In the genomic region with DNA sequence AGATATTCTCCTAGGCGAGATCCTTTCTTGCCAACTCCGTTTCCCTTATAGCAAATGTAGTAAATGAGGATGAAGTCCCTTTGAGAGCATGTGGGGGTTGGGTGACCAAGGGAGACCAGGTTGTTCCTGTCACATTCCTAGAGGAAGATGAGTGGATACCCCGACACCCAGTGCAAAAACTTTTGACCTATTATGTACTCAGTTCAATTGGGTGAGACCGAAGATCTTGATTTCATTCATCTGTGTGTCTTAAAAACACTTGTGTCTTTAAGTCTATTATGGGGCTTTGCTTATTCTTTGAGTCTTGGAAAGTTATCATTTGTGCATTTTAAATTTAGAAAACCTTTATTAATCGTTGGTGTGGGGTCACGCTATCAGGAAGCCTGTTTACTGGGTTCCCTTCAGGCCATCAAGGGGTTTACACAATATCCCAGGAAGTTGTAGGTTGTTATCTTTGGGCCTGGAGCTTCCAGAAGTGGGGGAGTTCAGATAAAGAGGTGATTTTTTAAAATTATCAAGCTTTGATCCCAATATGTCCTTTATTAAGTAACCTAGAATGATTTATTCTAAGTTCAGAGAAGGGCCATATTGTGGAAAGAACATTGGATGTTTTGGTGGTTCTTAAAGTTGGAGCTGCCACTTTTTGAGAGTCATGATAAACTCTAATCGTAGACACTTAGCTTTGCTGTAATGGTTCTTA, we compare ENCODE assay signal across 8 cellular contexts. TPM values are rescaled to one million over a fixed set of nuclear protein-coding genes. Genes with fewer than 3 reads are reported as not detected.
DNase-seq lines count a peak whose midpoint lies in the region; ATAC-seq and TF ChIP-seq lines count a peak whose summit lies in the region.
"Had no signal": no experiment of that assay in that cellular context is flagged by ENCODE, and none has a peak within 500 bp of the region (broad histone marks: within the 10 kb centered on the region; RNA-seq: fewer than 3 reads in every experiment).

No MANE protein-coding gene starts in this region.

- TF ChIP-seq CTCF in astrocyte of the spinal cord (IDR thresholded peaks at IDR 0.05; ENCODE audit: low read depth, low read length): no peak

- H3K27ac ChIP-seq in substantia nigra (ENCODE audit: low read depth, low read length, poor library complexity, severe bottlenecking): peak overlapping the region; percentile 99
- H3K27ac ChIP-seq: cardiac muscle cell had no signal

- DNase-seq in HuH-7 (ENCODE audit: low spot score) (peak; percentile 22), astrocyte of the spinal cord (ENCODE audit: low read depth, low spot score) (peak; percentile 43), left lobe of liver (ENCODE audit: low spot score) (peak; percentile 52), substantia nigra (lab: John Stamatoyannopoulos, UW) (peak in 8 of 49 donors; percentile 17 to 54 (median 34))

- H3K4me3 ChIP-seq in astrocyte of the spinal cord (ENCODE audit: low read depth, low read length): peak overlapping the region; percentile 64

- no peak for TF ChIP-seq POLR2A in GM18505 (IDR thresholded peaks at IDR 0.05; ENCODE audit: borderline replicate concordance, extremely low read depth, insufficient read depth, insufficient read length)

- in situ Hi-C loops in astrocyte of the spinal cord (cut with HindIII; ENCODE audit: low sequenced_read_pairs): no loop called here

- ATAC-seq in left lobe of liver: no peak
- ATAC-seq in GM18505 (IDR thresholded peaks at IDR 0.05; ENCODE audit: unreplicated experiment): no peak
- ATAC-seq in HG02642 (IDR thresholded peaks at IDR 0.05; ENCODE audit: poor library complexity, unreplicated experiment): no peak
- no peak for ATAC-seq in HG03439 (IDR thresholded peaks at IDR 0.05; ENCODE audit: unreplicated experiment)

RNA-seq across cellular contexts. Expression of gene RHOB, which starts 2.8 kb away (rescaled TPM):
- total RNA-seq in left lobe of liver: 250 TPM
